ENCODE assay signal across 34 cellular contexts in the genomic region with DNA sequence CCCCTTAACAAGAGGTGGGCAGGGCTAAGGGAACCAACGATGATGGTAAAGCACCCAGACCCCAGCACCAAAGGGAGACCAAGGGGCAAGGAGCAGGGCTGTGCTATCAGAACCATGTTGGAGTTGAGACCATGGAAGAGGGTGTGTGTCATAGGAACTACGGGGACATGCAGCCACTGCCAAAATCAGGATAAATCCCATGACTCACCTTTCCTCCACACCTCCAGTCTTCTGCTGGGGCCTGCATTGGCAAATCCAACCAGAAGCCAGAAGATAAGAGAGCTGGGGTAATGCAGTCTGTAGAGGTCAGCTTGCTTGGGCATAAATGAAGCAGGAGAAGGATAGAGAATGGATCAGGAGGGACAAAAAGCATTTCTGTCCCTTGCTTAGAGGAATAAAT.
"Had no signal": no experiment of that assay in that cellular context is flagged by ENCODE, and none has a peak within 500 bp of the region (broad histone marks: within the 10 kb centered on the region; RNA-seq: fewer than 3 reads in every experiment).

No MANE protein-coding gene starts in this region.

- H3K9me3 Mint-ChIP-seq: activated naive CD8-positive, alpha-beta T cell treated with anti-CD3 and anti-CD28 coated beads, Interleukin-2, amount 10 ng/mL, durations not matched to agents 7 days and 5 days; activated T-cell treated with anti-CD3 and anti-CD28 coated beads, Interleukin-2, amount 50 U/mL, for 24 hours had no signal

- H3K27ac ChIP-seq: ascending aorta, KMS-11, PC-9, RWPE1, SJCRH30, SK-N-MC had no signal

- DNase-seq: activated CD4-positive, alpha-beta T cell treated with anti-CD3 and anti-CD28 coated beads for 36 hours; activated CD4-positive, alpha-beta T cell treated with anti-CD3 and anti-CD28 coated beads, Interleukin-2, amount 10 ng/mL, durations not matched to agents 7 days and 5 days; activated CD4-positive, alpha-beta T cell treated with anti-CD3 and anti-CD28 coated beads, Interleukin-2, amount 50 U/mL, for 48 hours; activated CD8-positive, alpha-beta T cell treated with anti-CD3 and anti-CD28 coated beads, Interleukin-2, amount 10 ng/mL, durations not matched to agents 7 days and 5 days; activated gamma-delta T cell; activated naive CD4-positive, alpha-beta T cell treated with Interleukin-2 at 50 U/mL for 16 hours; activated naive CD8-positive, alpha-beta T cell treated with anti-CD3 and anti-CD28 coated beads, Interleukin-2, amount 10 ng/mL, durations not matched to agents 7 days and 5 days; activated T-cell treated with anti-CD3 and anti-CD28 coated beads, Interleukin-2, amount 50 U/mL, for 24 hours; amygdala; central memory CD4-positive, alpha-beta T cell; NCI-H1092 treated with DMSO at 0.1 percent for 48 hours; NCI-H1417; NCI-H146; NCI-H187; NCI-H2029 treated with DMSO at 0.1 percent for 48 hours; NCI-H2107; NCI-H2171; NCI-H510A; NCI-H526; NCI-H748 treated with DMSO at 0.1 percent for 48 hours; NK-92 treated with Interleukin-12 subunit alpha and Interleukin-12 subunit beta, amount 100 ng/mL, for 24 hours; PC-9; SHP77; SJCRH30 had no signal

- H3K4me1 Mint-ChIP-seq: activated CD4-positive, alpha-beta T cell treated with anti-CD3 and anti-CD28 coated beads, Interleukin-2, amount 10 ng/mL, durations not matched to agents 7 days and 5 days; activated naive CD4-positive, alpha-beta T cell treated with anti-CD3 and anti-CD28 coated beads, Interleukin-2, amount 50 U/mL, for 24 hours; activated naive CD8-positive, alpha-beta T cell treated with anti-CD3 and anti-CD28 coated beads, Interleukin-2, amount 10 ng/mL, durations not matched to agents 7 days and 5 days; WTC11 had no signal

- H3K4me1 ChIP-seq: ascending aorta, SJCRH30 had no signal

- H3K4me2 ChIP-seq: KMS-11, PC-9 had no signal

- ATAC-seq: activated CD4-positive, alpha-beta T cell treated with anti-CD3 and anti-CD28 coated beads for 36 hours; activated CD4-positive, CD25-positive, alpha-beta regulatory T cell treated with anti-CD3 and anti-CD28 coated beads, Interleukin-2, amount 50 U/mL, for 24 hours; activated CD8-positive, alpha-beta T cell treated with anti-CD3 and anti-CD28 coated beads, Interleukin-2, amount 10 ng/mL, durations not matched to agents 7 days and 5 days; WTC11 had no signal

- H3K27me3 Mint-ChIP-seq: activated naive CD4-positive, alpha-beta T cell treated with anti-CD3 and anti-CD28 coated beads, Interleukin-2, amount 50 U/mL, for 24 hours had no signal

- H3K36me3 ChIP-seq: ascending aorta, SJCRH30 had no signal

- H3K9me3 ChIP-seq: ascending aorta, SJCRH30 had no signal

- H3K27me3 ChIP-seq: ascending aorta had no signal

- H3K4me3 ChIP-seq: ascending aorta, PC-9, SJCRH30, SK-N-MC had no signal

- H3K27ac Mint-ChIP-seq: activated CD4-positive, alpha-beta T cell treated with anti-CD3 and anti-CD28 coated beads for 36 hours; activated CD4-positive, alpha-beta T cell treated with anti-CD3 and anti-CD28 coated beads, Interleukin-2, amount 10 ng/mL, durations not matched to agents 7 days and 5 days; activated CD8-positive, alpha-beta T cell treated with anti-CD3 and anti-CD28 coated beads, Interleukin-2, amount 10 ng/mL, durations not matched to agents 7 days and 5 days; activated naive CD4-positive, alpha-beta T cell treated with anti-CD3 and anti-CD28 coated beads, Interleukin-2, amount 50 U/mL, for 24 hours; activated naive CD8-positive, alpha-beta T cell treated with anti-CD3 and anti-CD28 coated beads, Interleukin-2, amount 10 ng/mL, durations not matched to agents 7 days and 5 days; activated T-cell treated with anti-CD3 and anti-CD28 coated beads, Interleukin-2, amount 50 U/mL, for 24 hours; activated T-helper 2 cell treated with anti-CD3 and anti-CD28 coated beads, Interferon-gamma antibody, Interleukin-2, Interleukin-4, amounts not matched to agents 10 μg/mL and 5 μg/mL and 100 μg/mL, durations not matched to agents 14 hours and 24 hours and 36 hours; T-helper 1 cell treated with Interleukin-12 subunit alpha and Interleukin-12 subunit beta and Interleukin-4 antibody, amounts not matched to agents 30 μg/mL and 1 μg/mL, for 36 hours; T-helper 2 cell treated with Interferon-gamma antibody and Interleukin-4, amounts not matched to agents 5 μg/mL and 100 μg/mL, for 36 hours; WTC11 had no signal

- H3K4me3 Mint-ChIP-seq: activated CD4-positive, alpha-beta T cell treated with anti-CD3 and anti-CD28 coated beads for 36 hours; activated CD4-positive, alpha-beta T cell treated with anti-CD3 and anti-CD28 coated beads, Interleukin-2, amount 10 ng/mL, durations not matched to agents 7 days and 5 days; activated CD8-positive, alpha-beta T cell treated with anti-CD3 and anti-CD28 coated beads, Interleukin-2, amount 10 ng/mL, durations not matched to agents 7 days and 5 days; activated naive CD4-positive, alpha-beta T cell treated with anti-CD3 and anti-CD28 coated beads, Interleukin-2, amount 50 U/mL, for 24 hours; activated naive CD8-positive, alpha-beta T cell treated with anti-CD3 and anti-CD28 coated beads, Interleukin-2, amount 10 ng/mL, durations not matched to agents 7 days and 5 days; activated T-cell treated with anti-CD3 and anti-CD28 coated beads, Interleukin-2, amount 50 U/mL, for 24 hours; T-helper 1 cell treated with Interleukin-12 subunit alpha and Interleukin-12 subunit beta and Interleukin-4 antibody, amounts not matched to agents 30 μg/mL and 1 μg/mL, for 36 hours; T-helper 2 cell treated with Interferon-gamma antibody and Interleukin-4, amounts not matched to agents 5 μg/mL and 100 μg/mL, for 36 hours; WTC11 had no signal

- H2AFZ ChIP-seq: PC-9 had no signal

- H3K36me3 Mint-ChIP-seq: activated naive CD8-positive, alpha-beta T cell treated with anti-CD3 and anti-CD28 coated beads, Interleukin-2, amount 10 ng/mL, durations not matched to agents 7 days and 5 days had no signal

- H3K9ac ChIP-seq: KMS-11 had no signal
